8 cellular contexts compared by ENCODE assay signal in genomic region chr11:3947084-3947483, GRCh38.
A peak's percentile ranks its signal among the peaks of the same experiment; 100 is the strongest.
DNase-seq lines count a peak whose midpoint lies in the region; ATAC-seq and TF ChIP-seq lines count a peak whose summit lies in the region.

No MANE protein-coding gene starts in this region.

- DNase-seq in AG10803 (ENCODE audit: low read depth), result peak; percentile 78
- DNase-seq in activated CD4-positive, alpha-beta T cell treated with anti-CD3 and anti-CD28 coated beads, Interleukin-2, amount 50 U/mL, for 4 hours, result peak; percentile 9 to 11
- DNase-seq in germinal center (ENCODE audit: low spot score), result peak; percentile 19
- peak; percentile 6 to 32 for DNase-seq in stimulated activated CD8-positive, alpha-beta memory T cell treated with anti-CD3 and anti-CD28 coated beads, Interleukin-15, amount 100 ng/mL, for 4 hours (ENCODE audit: low read depth in 2 of 2)
- DNase-seq in Karpas-422, result no peak
- DNase-seq in NCI-H774 (lab: John Stamatoyannopoulos, UW), result no peak

- H3K4me3 ChIP-seq in AG10803 (ENCODE audit: low read length), result no peak overlapping the region
- no peak overlapping the region for H3K4me3 ChIP-seq in Karpas-422 (ENCODE audit: low read length)

- no peaks in the 10 kb centered on the region for H3K79me2 ChIP-seq in Karpas-422 (ENCODE audit: low read length)

- H3K9me3 ChIP-seq in Karpas-422 (ENCODE audit: low read length), result no peaks in the 10 kb centered on the region

- no peak for TF ChIP-seq CTCF in AG10803 (conservative IDR thresholded peaks at IDR 0.05; ENCODE audit: low read length)

- no peak overlapping the region for H3K9ac ChIP-seq in Karpas-422 (ENCODE audit: low read length)

- H3K27me3 ChIP-seq in Karpas-422 (ENCODE audit: low read length), result no peaks in the 10 kb centered on the region

- H3K9me2 ChIP-seq in Karpas-422 (replicated peaks; ENCODE audit: insufficient read depth, low read length), result no peaks in the 10 kb centered on the region

- peaks cover 7% of the 10 kb centered on the region for H3K4me1 ChIP-seq in Karpas-422 (ENCODE audit: low read length)

- H3K4me2 ChIP-seq in Karpas-422 (ENCODE audit: low read depth, low read length, poor library complexity, severe bottlenecking), result no peak overlapping the region

- H4K20me1 ChIP-seq in Karpas-422 (ENCODE audit: insufficient read depth, low read depth, low read length), result no peaks in the 10 kb centered on the region

- no peaks in the 10 kb centered on the region for H3K36me3 ChIP-seq in Karpas-422 (ENCODE audit: insufficient read depth, low read length)

- ATAC-seq in GM19043 (IDR thresholded peaks at IDR 0.05; ENCODE audit: low read depth, unreplicated experiment), result peak; percentile 76
- ATAC-seq in HG03354 (IDR thresholded peaks at IDR 0.05; ENCODE audit: poor library complexity, severe bottlenecking, unreplicated experiment), result peak; percentile 67

- no peak overlapping the region for H3K27ac ChIP-seq in Karpas-422 (ENCODE audit: low read length)

- no peak overlapping the region for H2AFZ ChIP-seq in Karpas-422 (ENCODE audit: low read length)

Comparison
In these comparisons a context has a peak if more than half of its experiments do, and no peak if none do; other contexts are left out.
1. DNase-seq: peak in AG10803 (single experiment), activated CD4-positive, alpha-beta T cell treated with anti-CD3 and anti-CD28 coated beads, Interleukin-2, amount 50 U/mL, for 4 hours (2 of 2), germinal center (single experiment) and stimulated activated CD8-positive, alpha-beta memory T cell treated with anti-CD3 and anti-CD28 coated beads, Interleukin-15, amount 100 ng/mL, for 4 hours (2 of 2); none in Karpas-422 (single experiment) and NCI-H774 (single experiment).